7 cellular contexts compared by ENCODE assay signal in genomic region chr5:13385066-13385465, GRCh38.
"Had no signal": no experiment of that assay in that cellular context is flagged by ENCODE, and none has a peak within 500 bp of the region (broad histone marks: within the 10 kb centered on the region; RNA-seq: fewer than 3 reads in every experiment).

No MANE protein-coding gene starts in this region.

- H3K4me3 Mint-ChIP-seq: GM23338, H9 had no signal

- DNase-seq: GM23248, GOT3, H7, H9 had no signal

- H3K27ac Mint-ChIP-seq: GM23338, H9 had no signal

- H3K4me1 ChIP-seq: HAP-1 had no signal

- H3K4me1 Mint-ChIP-seq: GM23338, H9 had no signal

- H3K9ac ChIP-seq: GM23248 had no signal

- H3K27ac ChIP-seq: GM23248 had no signal

- H3K4me2 ChIP-seq: GM23338 had no signal

- H2AFZ ChIP-seq: GM23248, GM23338 had no signal

- H3K9me3 ChIP-seq: HAP-1 had no signal

- H3K36me3 ChIP-seq: HAP-1 had no signal

- ATAC-seq: GM23338, HCT116 had no signal

- H3K4me3 ChIP-seq: GM23248, GM23338, HAP-1 had no signal
